In the genomic region with DNA sequence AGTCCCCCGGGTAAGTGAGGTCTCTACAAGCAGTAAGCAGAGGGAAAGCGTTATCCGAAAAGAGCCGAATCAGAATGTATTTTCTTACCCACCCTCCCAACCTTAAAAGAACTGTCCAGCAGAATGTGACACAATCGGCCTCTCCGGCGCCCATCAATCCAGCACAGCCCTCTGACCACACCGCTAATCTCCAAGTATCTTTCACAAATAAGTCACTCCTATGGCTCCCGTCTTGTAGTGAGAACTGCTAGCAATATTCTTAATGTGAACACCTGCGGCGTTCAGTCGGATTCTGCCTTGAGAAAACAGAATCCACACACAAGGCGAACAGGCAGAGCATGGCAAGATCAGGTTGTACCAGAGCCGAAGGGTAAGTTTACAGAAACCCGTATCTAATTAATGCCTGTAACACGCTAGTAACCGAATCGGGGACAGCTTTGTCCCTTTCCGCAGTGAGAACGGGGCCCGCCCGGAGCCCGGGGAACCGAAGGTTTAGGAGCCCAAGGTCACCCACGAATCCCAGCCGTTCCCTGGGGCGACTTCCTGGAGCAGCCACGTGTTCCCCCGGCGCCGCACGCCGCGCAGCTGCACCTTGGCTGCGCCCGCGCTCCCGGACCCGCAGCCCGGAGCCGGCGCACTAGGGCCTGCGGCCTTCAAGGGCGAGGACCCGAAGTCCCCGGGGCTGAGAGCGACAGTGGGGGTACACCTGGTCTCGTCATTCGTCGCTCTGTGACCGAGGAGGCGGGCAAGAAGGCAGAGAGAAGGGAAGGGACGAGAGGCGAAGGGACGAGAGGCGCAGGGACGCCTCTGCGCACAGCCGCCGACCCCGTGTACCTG, we compare ENCODE assay signal across 8 cellular contexts. TPM values are rescaled to one million over a fixed set of nuclear protein-coding genes. Genes with fewer than 3 reads are reported as not detected.
DNase-seq lines count a peak whose midpoint lies in the region; ATAC-seq and TF ChIP-seq lines count a peak whose summit lies in the region.

No MANE protein-coding gene starts in this region.

- peak overlapping the region; percentile 99 for H3K4me3 Mint-ChIP-seq in Caco-2 (ENCODE audit: unreplicated experiment)
- H3K4me3 Mint-ChIP-seq in activated naive CD4-positive, alpha-beta T cell treated with anti-CD3 and anti-CD28 coated beads for 36 hours, result peak overlapping the region; percentile 97

- peaks cover 57% of the 10 kb centered on the region for H3K36me3 Mint-ChIP-seq in Caco-2 (ENCODE audit: insufficient read depth, unreplicated experiment)
- H3K36me3 Mint-ChIP-seq in activated naive CD4-positive, alpha-beta T cell treated with anti-CD3 and anti-CD28 coated beads for 36 hours (ENCODE audit: low read depth), result peaks cover 36% of the 10 kb centered on the region

- intact Hi-C loops in Caco-2 (cut with micrococcal nuclease; ENCODE audit: unreplicated experiment), result loop anchor here (5.0 kb wide), 1 partner anchor 41 kb away; no protein-coding TSS in a partner anchor
- intact Hi-C loops in activated naive CD4-positive, alpha-beta T cell treated with anti-CD3 and anti-CD28 coated beads for 36 hours (cut with micrococcal nuclease), result loop anchor here (5.0 to 10.0 kb wide), 2 partner anchors 89 to 1406 kb away; a partner anchor contains a TSS

- WGBS in HUES64, result under 1% methylated on average over 61 of the region's 61 CpGs

- BruUV-seq in Caco-2 (replicated peaks; lab: Mats Ljungman, UMichigan), result no TSS peak

- H3K9me3 ChIP-seq in Caco-2 (no peaks in the 10 kb centered on the region), HUES64 (ENCODE audit: insufficient read depth, low read depth, low read length) (no peaks in the 10 kb centered on the region), thoracic aorta (no peaks in the 10 kb centered on the region)

- POLR2A ChIA-PET in Caco-2 (lab: Charles Lee), result no interaction called here

- H3K27ac ChIP-seq in HUES64 (ENCODE audit: low read depth, low read length), result peak overlapping the region; percentile 93
- peak overlapping the region; percentile 68 to 82 for H3K27ac ChIP-seq in thoracic aorta

- DNase-seq in Caco-2 (peak; percentile 56 to 71), RPMI7951 (ENCODE audit: low read depth) (peak; percentile 64), glomerular endothelial cell (ENCODE audit: extremely low read depth, low read depth, low spot score) (peak; percentile 9), occipital lobe (lab: John Stamatoyannopoulos, UW) (peak; percentile 43), thoracic aorta (ENCODE audit: low spot score) (no peak)
- DNase-seq in activated naive CD4-positive, alpha-beta T cell treated with anti-CD3 and anti-CD28 coated beads for 36 hours, result peak; percentile 69

- H3K27me3 Mint-ChIP-seq in Caco-2 (ENCODE audit: insufficient read depth, unreplicated experiment), result no peaks in the 10 kb centered on the region
- no peaks in the 10 kb centered on the region for H3K27me3 Mint-ChIP-seq in activated naive CD4-positive, alpha-beta T cell treated with anti-CD3 and anti-CD28 coated beads for 36 hours (ENCODE audit: low read depth)

- H3K9me3 Mint-ChIP-seq in Caco-2 (ENCODE audit: unreplicated experiment), result no peaks in the 10 kb centered on the region
- H3K9me3 Mint-ChIP-seq in activated naive CD4-positive, alpha-beta T cell treated with anti-CD3 and anti-CD28 coated beads for 36 hours, result no peaks in the 10 kb centered on the region

- no peak for TF ChIP-seq CTCF in Caco-2 (IDR thresholded peaks at IDR 0.05; ENCODE audit: insufficient read depth in 1 of 2, low read depth in 1 of 2, low read length in 1 of 2, severe bottlenecking in 1 of 2, unreplicated experiment in 1 of 2)
- TF ChIP-seq CTCF in thoracic aorta (IDR thresholded peaks at IDR 0.05), result no peak

- no peaks in the 10 kb centered on the region for H3K36me3 ChIP-seq in Caco-2 (ENCODE audit: control insufficient read depth, insufficient read depth, low read length)
- H3K36me3 ChIP-seq in HUES64 (ENCODE audit: insufficient read depth, low read length), result peaks cover 15% of the 10 kb centered on the region
- no peaks in the 10 kb centered on the region for H3K36me3 ChIP-seq in thoracic aorta

- H3K4me1 Mint-ChIP-seq in Caco-2 (ENCODE audit: low read depth, unreplicated experiment), result peaks cover 7% of the 10 kb centered on the region
- H3K4me1 Mint-ChIP-seq in activated naive CD4-positive, alpha-beta T cell treated with anti-CD3 and anti-CD28 coated beads for 36 hours (ENCODE audit: low read depth), result peaks cover 40% of the 10 kb centered on the region

- CTCF ChIA-PET in Caco-2 (lab: Charles Lee), result no interaction called here
- CTCF ChIA-PET in activated naive CD4-positive, alpha-beta T cell treated with anti-CD3 and anti-CD28 coated beads for 36 hours (lab: Charles Lee), result interaction anchor here (11.8 kb wide), 1 partner anchor 114 kb away, joined by 186 read pairs; no protein-coding TSS in a partner anchor

- H3K4me1 ChIP-seq in Caco-2, result peaks cover 19% of the 10 kb centered on the region
- peaks cover 10% of the 10 kb centered on the region; the same call in 1 of the 2 replicates for H3K4me1 ChIP-seq in HUES64 (ENCODE audit: insufficient read depth, low read length)
- peaks cover 5 to 16% of the 10 kb centered on the region in 2 donors for H3K4me1 ChIP-seq in thoracic aorta (ENCODE audit: control insufficient read depth in 1 of 2, low read depth in 2 of 2)

- peak; percentile 52 for ATAC-seq in GM21447 (IDR thresholded peaks at IDR 0.05; ENCODE audit: unreplicated experiment)
- peak; percentile 32 for ATAC-seq in thoracic aorta (ENCODE audit: insufficient number of reproducible peaks, low FRiP score, low read depth)

- H3K27me3 ChIP-seq in Caco-2 (replicated peaks; ENCODE audit: control insufficient read depth, insufficient read depth, low read length), result no peaks in the 10 kb centered on the region
- no peaks in the 10 kb centered on the region for H3K27me3 ChIP-seq in HUES64 (ENCODE audit: insufficient read depth, low read length)
- H3K27me3 ChIP-seq in thoracic aorta (replicated peaks; ENCODE audit: insufficient read depth), result no peaks in the 10 kb centered on the region

- H3K27ac Mint-ChIP-seq in Caco-2 (ENCODE audit: unreplicated experiment), result peak overlapping the region; percentile 95
- peak overlapping the region; percentile 93 for H3K27ac Mint-ChIP-seq in activated naive CD4-positive, alpha-beta T cell treated with anti-CD3 and anti-CD28 coated beads for 36 hours

- H3K4me3 ChIP-seq in Caco-2 (ENCODE audit: low read depth, low read length) (peak overlapping the region; percentile 82), HUES64 (ENCODE audit: low read length) (peak overlapping the region; percentile 97), thoracic aorta (peak overlapping the region; percentile 80)

- peak overlapping the region; percentile 96 for H3K9ac ChIP-seq in HUES64 (ENCODE audit: low read depth, low read length)

RNA-seq across cellular contexts. Expression of a gene that starts 0.7 kb away (rescaled TPM):
- total RNA-seq in Caco-2 (2022) (267 and 293 TPM in 2 replicates), glomerular endothelial cell (66.3 and 117 TPM in 2 replicates), occipital lobe (113 TPM), thoracic aorta (100 to 1,000 TPM; 127 to 164 TPM)
- 53.3 TPM for polyA plus RNA-seq in HUES64 (2013, experiment 1 of 2)
- 50.8 TPM for polyA plus RNA-seq in HUES64 (2013, experiment 2 of 2)
- 147 and 169 TPM in 2 replicates for total RNA-seq in RPMI7951 (2014; rRNA removed; shearing (Covaris generic))
- 100 to 1,000 TPM; 436 to 442 TPM for total RNA-seq in activated naive CD4-positive, alpha-beta T cell treated with anti-CD3 and anti-CD28 coated beads for 36 hours
